In the genomic region with DNA sequence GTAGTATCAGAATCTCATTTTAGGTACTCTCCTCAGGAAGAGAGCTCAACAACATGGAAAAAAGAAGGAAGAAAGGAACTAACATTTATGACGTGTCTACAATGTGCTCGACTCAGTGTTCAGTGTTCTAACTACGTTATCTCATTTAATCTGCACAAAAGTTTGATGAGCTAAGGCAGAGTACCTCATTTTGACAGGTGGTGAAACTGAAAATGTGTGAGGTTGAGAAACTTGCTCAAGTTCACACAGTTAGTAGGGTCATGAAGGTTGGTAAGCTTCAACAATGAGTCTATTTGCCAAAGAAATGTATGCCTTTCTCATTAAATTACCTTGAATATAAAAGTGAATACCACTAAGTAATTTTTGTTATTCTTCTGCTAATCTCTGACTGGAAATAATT, we compare ENCODE assay signal across 21 cellular contexts.
DNase-seq lines count a peak whose midpoint lies in the region; ATAC-seq and TF ChIP-seq lines count a peak whose summit lies in the region.
"Had no signal": no experiment of that assay in that cellular context is flagged by ENCODE, and none has a peak within 500 bp of the region (broad histone marks: within the 10 kb centered on the region; RNA-seq: fewer than 3 reads in every experiment).

No MANE protein-coding gene starts in this region.

- CTCF ChIA-PET in activated CD4-positive, alpha-beta memory T cell treated with anti-CD3 and anti-CD28 coated beads for 36 hours (lab: Charles Lee): no interaction called here

- H3K27ac ChIP-seq in transverse colon: no peak overlapping the region
- H3K27ac ChIP-seq: epithelial cell of prostate, gastroesophageal sphincter, left ventricle myocardium inferior had no signal

- H3K27me3 ChIP-seq in transverse colon: no peaks in the 10 kb centered on the region
- H3K27me3 ChIP-seq: gastroesophageal sphincter had no signal

- H3K4me3 ChIP-seq in transverse colon: no peak overlapping the region
- H3K4me3 ChIP-seq: gastroesophageal sphincter, left ventricle myocardium inferior had no signal

- DNase-seq in activated CD4-positive, alpha-beta memory T cell treated with anti-CD3 and anti-CD28 coated beads for 36 hours: no peak
- no peak for DNase-seq in transverse colon
- no peak for DNase-seq in NOMO-1 (lab: John Stamatoyannopoulos, UW; ENCODE audit: unreplicated experiment in 2 of 2)
- no peak for DNase-seq in DMS53 treated with DMSO at 0.1 percent for 48 hours (lab: John Stamatoyannopoulos, UW; ENCODE audit: unreplicated experiment)
- DNase-seq: activated CD4-positive, alpha-beta memory T cell treated with anti-CD3 and anti-CD28 coated beads, Interleukin-2, amount 10 ng/mL, durations not matched to agents 7 days and 5 days; activated naive CD8-positive, alpha-beta T cell treated with anti-CD3 and anti-CD28 coated beads for 36 hours; activated T-cell treated with anti-CD3 and anti-CD28 coated beads, Interleukin-2, amount 50 U/mL, for 4 hours; CD4-positive, CD25-positive, alpha-beta regulatory T cell; DND-41; left ventricle myocardium inferior; NCI-H2107; NCI-H748 treated with DMSO at 0.1 percent for 48 hours; stimulated activated CD4-positive, alpha-beta T cell treated with anti-CD3 and anti-CD28 coated beads, Interleukin-1b, Interleukin-23, amount 100 ng/mL, for 48 hours had no signal

- no peak overlapping the region for H3K4me3 Mint-ChIP-seq in activated CD4-positive, alpha-beta memory T cell treated with anti-CD3 and anti-CD28 coated beads for 36 hours
- H3K4me3 Mint-ChIP-seq: activated CD4-positive, alpha-beta memory T cell treated with anti-CD3 and anti-CD28 coated beads, Interleukin-2, amount 10 ng/mL, durations not matched to agents 7 days and 5 days; activated naive CD8-positive, alpha-beta T cell treated with anti-CD3 and anti-CD28 coated beads for 36 hours; activated T-cell treated with anti-CD3 and anti-CD28 coated beads, Interleukin-2, amount 50 U/mL, for 4 hours; brain had no signal

- no peak for TF ChIP-seq CTCF in transverse colon (IDR thresholded peaks at IDR 0.05)

- no peak for TF ChIP-seq EP300 in transverse colon (IDR thresholded peaks at IDR 0.05; ENCODE audit: low read depth)

- POLR2A ChIA-PET in activated CD4-positive, alpha-beta memory T cell treated with anti-CD3 and anti-CD28 coated beads for 36 hours (lab: Charles Lee): no interaction called here

- peaks cover under 1% of the 10 kb centered on the region for H3K27me3 Mint-ChIP-seq in activated CD4-positive, alpha-beta memory T cell treated with anti-CD3 and anti-CD28 coated beads for 36 hours
- H3K27me3 Mint-ChIP-seq: CD4-positive, CD25-positive, alpha-beta regulatory T cell had no signal

- no peak overlapping the region for H3K27ac Mint-ChIP-seq in activated CD4-positive, alpha-beta memory T cell treated with anti-CD3 and anti-CD28 coated beads for 36 hours
- H3K27ac Mint-ChIP-seq: activated CD4-positive, alpha-beta memory T cell treated with anti-CD3 and anti-CD28 coated beads, Interleukin-2, amount 10 ng/mL, durations not matched to agents 7 days and 5 days; activated naive CD8-positive, alpha-beta T cell treated with anti-CD3 and anti-CD28 coated beads for 36 hours; brain; CD4-positive, CD25-positive, alpha-beta regulatory T cell had no signal

- no peak for TF ChIP-seq POLR2A in transverse colon (IDR thresholded peaks at IDR 0.05)

- H3K9me3 ChIP-seq in transverse colon: no peaks in the 10 kb centered on the region

- peaks cover 5% of the 10 kb centered on the region for H3K9me3 Mint-ChIP-seq in activated CD4-positive, alpha-beta memory T cell treated with anti-CD3 and anti-CD28 coated beads for 36 hours
- H3K9me3 Mint-ChIP-seq: activated CD4-positive, alpha-beta memory T cell treated with anti-CD3 and anti-CD28 coated beads, Interleukin-2, amount 10 ng/mL, durations not matched to agents 7 days and 5 days; activated T-cell treated with anti-CD3 and anti-CD28 coated beads, Interleukin-2, amount 50 U/mL, for 4 hours had no signal

- in situ Hi-C loops in transverse colon (cut with MboI; ENCODE audit: low pct_ligation_motif_present in 1 of 4, low pct_unique_long_range_greater_than_20kb in 1 of 4, low sequenced_read_pairs in 3 of 4): loop anchor here in 2 of 4 donors (25.0 kb wide), 1 partner anchor 260 kb away; no protein-coding TSS in a partner anchor

- H3K36me3 ChIP-seq in transverse colon: no peaks in the 10 kb centered on the region
- H3K36me3 ChIP-seq: gastroesophageal sphincter, left ventricle myocardium inferior had no signal

- ATAC-seq in GM18519 (IDR thresholded peaks at IDR 0.05; ENCODE audit: low FRiP score, unreplicated experiment): peak; percentile 76
- ATAC-seq in GM19467 (IDR thresholded peaks at IDR 0.05; ENCODE audit: unreplicated experiment): peak; percentile 71
- peak; percentile 88 for ATAC-seq in HG02798 (IDR thresholded peaks at IDR 0.05; ENCODE audit: poor library complexity, unreplicated experiment)
- peak; percentile 74 for ATAC-seq in HG03460 (IDR thresholded peaks at IDR 0.05; ENCODE audit: unreplicated experiment)
- ATAC-seq: activated T-cell treated with anti-CD3 and anti-CD28 coated beads, Interleukin-2, amount 50 U/mL, for 4 hours; gastroesophageal sphincter; sciatic nerve had no signal

- WGBS in transverse colon (ENCODE audit: low coverage in 1 of 2), 2 donors: 63 to 87% methylated on average over 3 of the region's 3 CpGs

- no peaks in the 10 kb centered on the region for H3K4me1 Mint-ChIP-seq in activated CD4-positive, alpha-beta memory T cell treated with anti-CD3 and anti-CD28 coated beads for 36 hours (ENCODE audit: low read depth)
- H3K4me1 Mint-ChIP-seq: activated CD4-positive, alpha-beta memory T cell treated with anti-CD3 and anti-CD28 coated beads, Interleukin-2, amount 10 ng/mL, durations not matched to agents 7 days and 5 days had no signal

- no peaks in the 10 kb centered on the region for H3K4me1 ChIP-seq in transverse colon
- H3K4me1 ChIP-seq: left ventricle myocardium inferior had no signal

- intact Hi-C loops in activated CD4-positive, alpha-beta memory T cell treated with anti-CD3 and anti-CD28 coated beads for 36 hours (cut with micrococcal nuclease): no loop called here
- intact Hi-C loops in transverse colon (cut with DNase I; ENCODE audit: low total_unique reads): no loop called here

- no peaks in the 10 kb centered on the region for H3K36me3 Mint-ChIP-seq in activated CD4-positive, alpha-beta memory T cell treated with anti-CD3 and anti-CD28 coated beads for 36 hours
- H3K36me3 Mint-ChIP-seq: activated naive CD8-positive, alpha-beta T cell treated with anti-CD3 and anti-CD28 coated beads for 36 hours; brain; CD4-positive, CD25-positive, alpha-beta regulatory T cell had no signal
